ENCODE assay signal across 7 cellular contexts in genomic region chr16:57185446-57185944, GRCh38. TPM values are rescaled to one million over a fixed set of nuclear protein-coding genes. Genes with fewer than 3 reads are reported as not detected.
A peak's percentile ranks its signal among the peaks of the same experiment; 100 is the strongest.
DNase-seq lines count a peak whose midpoint lies in the region; ATAC-seq and TF ChIP-seq lines count a peak whose summit lies in the region.

No MANE protein-coding gene starts in this region.

- no peaks in the 10 kb centered on the region for H3K9me3 ChIP-seq in upper lobe of right lung

- intact Hi-C loops in upper lobe of right lung (cut with DNase I) = no loop called here

- peaks cover 13% of the 10 kb centered on the region for H3K36me3 Mint-ChIP-seq in T-helper 2 cell treated with Interferon-gamma antibody and Interleukin-4, amounts not matched to agents 5 μg/mL and 100 μg/mL, for 36 hours (ENCODE audit: low read depth)

- H3K27ac ChIP-seq in upper lobe of right lung = peak overlapping the region; percentile 89

- H3K4me1 Mint-ChIP-seq in T-helper 2 cell treated with Interferon-gamma antibody and Interleukin-4, amounts not matched to agents 5 μg/mL and 100 μg/mL, for 36 hours (ENCODE audit: low read depth) = peaks cover 31% of the 10 kb centered on the region

- H3K36me3 ChIP-seq in upper lobe of right lung = no peaks in the 10 kb centered on the region

- no peaks in the 10 kb centered on the region for H3K27me3 Mint-ChIP-seq in T-helper 2 cell treated with Interferon-gamma antibody and Interleukin-4, amounts not matched to agents 5 μg/mL and 100 μg/mL, for 36 hours (ENCODE audit: low read depth)

- H3K4me1 ChIP-seq in upper lobe of right lung = peaks cover 18% of the 10 kb centered on the region

- H3K9me3 Mint-ChIP-seq in T-helper 2 cell treated with Interferon-gamma antibody and Interleukin-4, amounts not matched to agents 5 μg/mL and 100 μg/mL, for 36 hours = no peaks in the 10 kb centered on the region

- DNase-seq in DMS79 treated with DMSO at 0.1 percent for 48 hours (lab: John Stamatoyannopoulos, UW) (peak; percentile 18), epithelial cell of esophagus (ENCODE audit: low read depth) (peak; percentile 81), mucosa of gallbladder (ENCODE audit: low spot score) (peak; percentile 34), upper lobe of right lung (no peak)
- no peak for DNase-seq in T-helper 2 cell treated with Interferon-gamma antibody and Interleukin-4, amounts not matched to agents 5 μg/mL and 100 μg/mL, for 36 hours (ENCODE audit: low spot score)

- peak overlapping the region; percentile 99 for H3K4me3 Mint-ChIP-seq in T-helper 2 cell treated with Interferon-gamma antibody and Interleukin-4, amounts not matched to agents 5 μg/mL and 100 μg/mL, for 36 hours

- peak overlapping the region; percentile 94 for H3K4me3 ChIP-seq in epithelial cell of esophagus (ENCODE audit: low read length)
- peak overlapping the region; percentile 96 for H3K4me3 ChIP-seq in upper lobe of right lung

- H3K27ac Mint-ChIP-seq in T-helper 2 cell treated with Interferon-gamma antibody and Interleukin-4, amounts not matched to agents 5 μg/mL and 100 μg/mL, for 36 hours = peak overlapping the region; percentile 92

- TF ChIP-seq CTCF in epithelial cell of esophagus (IDR thresholded peaks at IDR 0.05; ENCODE audit: insufficient read depth, low read depth, low read length, missing control alignments) (no peak), upper lobe of right lung (IDR thresholded peaks at IDR 0.05) (no peak)

- H3K27me3 ChIP-seq in upper lobe of right lung = no peaks in the 10 kb centered on the region

- ATAC-seq in GM19035 (IDR thresholded peaks at IDR 0.05; ENCODE audit: unreplicated experiment) = peak; percentile 42
- ATAC-seq in HG03159 (IDR thresholded peaks at IDR 0.05; ENCODE audit: unreplicated experiment) = peak; percentile 34
- peak; percentile 14 for ATAC-seq in upper lobe of right lung

RNA-seq across cellular contexts. Expression of gene PSME3IP1, which starts 0.3 kb away (rescaled TPM):
- total RNA-seq in mucosa of gallbladder (76.1 TPM), upper lobe of right lung (77.8 TPM)

RNA-seq across cellular contexts. Expression of gene RSPRY1, which starts 0.6 kb away (rescaled TPM):
- total RNA-seq in mucosa of gallbladder (49.6 TPM), upper lobe of right lung (36.2 TPM)

RNA-seq across cellular contexts. Expression of gene ARL2BP, which starts 59.6 kb away (rescaled TPM):
- total RNA-seq in mucosa of gallbladder (46.4 TPM), upper lobe of right lung (60.0 TPM)

Comparison
In these comparisons a context has a peak if more than half of its experiments do, and no peak if none do; other contexts are left out.
1. DNase-seq: peak in DMS79 treated with DMSO at 0.1 percent for 48 hours (single experiment), epithelial cell of esophagus (single experiment) and mucosa of gallbladder (single experiment); none in T-helper 2 cell treated with Interferon-gamma antibody and Interleukin-4, amounts not matched to agents 5 μg/mL and 100 μg/mL, for 36 hours (single experiment) and upper lobe of right lung (single experiment).
2. Peak in every context shown above with its lines, with median percentiles within 50 percentile points of each other: ATAC-seq.